ENCODE assay signal across 31 cellular contexts in genomic region chr7:69108041-69108440, GRCh38.
"Had no signal": no experiment of that assay in that cellular context is flagged by ENCODE, and none has a peak within 500 bp of the region (broad histone marks: within the 10 kb centered on the region; RNA-seq: fewer than 3 reads in every experiment).

No MANE protein-coding gene starts in this region.

- H3K4me2 ChIP-seq: smooth muscle cell had no signal

- H3K4me3 Mint-ChIP-seq: activated CD4-positive, alpha-beta T cell treated with anti-CD3 and anti-CD28 coated beads for 36 hours; activated CD8-positive, alpha-beta memory T cell treated with anti-CD3 and anti-CD28 coated beads, Interleukin-2, amount 10 ng/mL, durations not matched to agents 7 days and 5 days; activated CD8-positive, alpha-beta T cell treated with anti-CD3 and anti-CD28 coated beads, Interleukin-2, amount 10 ng/mL, durations not matched to agents 7 days and 5 days; activated T-cell treated with anti-CD3 and anti-CD28 coated beads, Interleukin-2, amount 50 U/mL, for 72 hours; nephron; stimulated activated memory B cell treated with anti-CD40 and anti-IgM and Interleukin-4, amounts not matched to agents 10 μg/mL and 1 μg/mL and 100 μg/mL, for 72 hours had no signal

- H3K27me3 Mint-ChIP-seq: activated CD8-positive, alpha-beta memory T cell treated with anti-CD3 and anti-CD28 coated beads, Interleukin-2, amount 10 ng/mL, durations not matched to agents 7 days and 5 days had no signal

- H3K27ac Mint-ChIP-seq: activated CD4-positive, alpha-beta T cell treated with anti-CD3 and anti-CD28 coated beads for 36 hours; activated CD8-positive, alpha-beta memory T cell treated with anti-CD3 and anti-CD28 coated beads, Interleukin-2, amount 10 ng/mL, durations not matched to agents 7 days and 5 days; activated CD8-positive, alpha-beta T cell treated with anti-CD3 and anti-CD28 coated beads, Interleukin-2, amount 10 ng/mL, durations not matched to agents 7 days and 5 days; activated naive CD4-positive, alpha-beta T cell treated with anti-CD3 and anti-CD28 coated beads, Interleukin-2, amount 50 U/mL, for 72 hours; activated T-cell treated with anti-CD3 and anti-CD28 coated beads, Interleukin-2, amount 50 U/mL, for 72 hours; nephron; stimulated activated memory B cell treated with anti-CD40 and anti-IgM and Interleukin-4, amounts not matched to agents 10 μg/mL and 1 μg/mL and 100 μg/mL, for 72 hours had no signal

- H3K4me1 Mint-ChIP-seq: activated CD4-positive, alpha-beta T cell treated with anti-CD3 and anti-CD28 coated beads for 36 hours; activated CD8-positive, alpha-beta memory T cell treated with anti-CD3 and anti-CD28 coated beads, Interleukin-2, amount 10 ng/mL, durations not matched to agents 7 days and 5 days; nephron; stimulated activated memory B cell treated with anti-CD40 and anti-IgM and Interleukin-4, amounts not matched to agents 10 μg/mL and 1 μg/mL and 100 μg/mL, for 72 hours had no signal

- DNase-seq: activated CD4-positive, alpha-beta T cell treated with anti-CD3 and anti-CD28 coated beads for 36 hours; activated CD4-positive, CD25-positive, alpha-beta regulatory T cell; activated CD8-positive, alpha-beta memory T cell treated with anti-CD3 and anti-CD28 coated beads, Interleukin-2, amount 10 ng/mL, durations not matched to agents 7 days and 5 days; activated CD8-positive, alpha-beta T cell treated with anti-CD3 and anti-CD28 coated beads, Interleukin-2, amount 10 ng/mL, durations not matched to agents 7 days and 5 days; activated naive CD4-positive, alpha-beta T cell; activated T-cell treated with anti-CD3 and anti-CD28 coated beads for 4 hours; activated T-cell treated with anti-CD3 and anti-CD28 coated beads, Interleukin-2, amount 50 U/mL, for 72 hours; adrenal gland; aorta; body of pancreas; dermis blood vessel endothelial cell; effector CD4-positive, alpha-beta T cell; foreskin melanocyte; islet precursor cell; left ventricle myocardium inferior; ovary; retina; stimulated activated CD4-positive, alpha-beta T cell treated with anti-CD3 and anti-CD28 coated beads, Interleukin-1b, Interleukin-23, amount 100 ng/mL, for 48 hours; stimulated activated CD4-positive, alpha-beta T cell treated with anti-CD3 and anti-CD28 coated beads, Interleukin-4, amount 100 ng/mL, for 4 hours; stimulated activated CD8-positive, alpha-beta memory T cell treated with anti-CD3 and anti-CD28 coated beads, Interleukin-4, amount 100 ng/mL, for 48 hours; stomach; thyroid gland; upper lobe of left lung had no signal

- H3K9me3 Mint-ChIP-seq: nephron had no signal

- H3K27me3 ChIP-seq: adrenal gland, body of pancreas, esophagus muscularis mucosa, neutrophil, ovary, stomach, thyroid gland, upper lobe of left lung, vagina had no signal

- ATAC-seq: activated CD4-positive, alpha-beta T cell treated with anti-CD3 and anti-CD28 coated beads for 36 hours; activated CD8-positive, alpha-beta memory T cell treated with anti-CD3 and anti-CD28 coated beads, Interleukin-2, amount 10 ng/mL, durations not matched to agents 7 days and 5 days; activated CD8-positive, alpha-beta T cell treated with anti-CD3 and anti-CD28 coated beads, Interleukin-2, amount 10 ng/mL, durations not matched to agents 7 days and 5 days; activated naive CD4-positive, alpha-beta T cell treated with anti-CD3 and anti-CD28 coated beads, Interleukin-2, amount 50 U/mL, for 72 hours; activated T-cell treated with anti-CD3 and anti-CD28 coated beads, Interleukin-2, amount 50 U/mL, for 72 hours; body of pancreas; stimulated activated memory B cell treated with anti-CD40 and anti-IgM and Interleukin-4, amounts not matched to agents 10 μg/mL and 1 μg/mL and 100 μg/mL, for 72 hours had no signal

- H3K36me3 ChIP-seq: adrenal gland, esophagus muscularis mucosa, left ventricle myocardium inferior, neutrophil, ovary, prostate gland, stomach, thyroid gland, upper lobe of left lung, vagina had no signal

- H3K9me3 ChIP-seq: adrenal gland, body of pancreas, esophagus muscularis mucosa, neutrophil, ovary, prostate gland, thyroid gland, upper lobe of left lung, vagina had no signal

- H3K4me1 ChIP-seq: adrenal gland, body of pancreas, left ventricle myocardium inferior, prostate gland, stomach, upper lobe of left lung, vagina had no signal

- H3K27ac ChIP-seq: adrenal gland, body of pancreas, esophagus muscularis mucosa, left ventricle myocardium inferior, neutrophil, ovary, prostate gland, stomach, thyroid gland, upper lobe of left lung, vagina had no signal

- H3K4me3 ChIP-seq: adrenal gland, body of pancreas, esophagus muscularis mucosa, left ventricle myocardium inferior, ovary, prostate gland, smooth muscle cell, stomach, thyroid gland, upper lobe of left lung, vagina had no signal

- H3K36me3 Mint-ChIP-seq: activated CD8-positive, alpha-beta memory T cell treated with anti-CD3 and anti-CD28 coated beads, Interleukin-2, amount 10 ng/mL, durations not matched to agents 7 days and 5 days; stimulated activated memory B cell treated with anti-CD40 and anti-IgM and Interleukin-4, amounts not matched to agents 10 μg/mL and 1 μg/mL and 100 μg/mL, for 72 hours had no signal
